15 cellular contexts compared by ENCODE assay signal in the genomic region with DNA sequence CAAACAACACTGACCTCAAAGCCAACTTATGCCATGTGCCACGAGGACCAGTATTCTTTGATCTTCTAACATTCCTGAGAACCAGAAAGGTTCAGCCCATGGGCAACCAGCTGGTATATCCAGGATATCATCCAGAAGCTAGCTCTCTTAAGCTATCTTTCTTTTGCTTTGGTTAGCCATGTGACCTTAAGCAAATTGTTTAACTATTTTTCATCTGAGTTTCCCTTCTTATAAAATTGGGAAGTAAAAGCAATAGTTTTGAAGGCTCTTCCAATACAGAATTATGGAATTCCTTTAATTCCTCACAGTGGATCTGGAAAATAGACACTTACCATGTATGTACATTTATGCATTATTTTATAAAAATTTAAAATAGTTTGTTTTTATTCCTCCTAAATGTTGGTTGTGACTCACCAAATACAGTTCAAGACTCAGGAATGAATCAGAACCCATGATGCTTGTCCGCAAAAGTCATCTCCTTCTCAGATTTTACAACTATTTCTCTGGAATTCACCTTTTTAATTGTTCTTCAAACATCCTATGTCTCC.
DNase-seq lines count a peak whose midpoint lies in the region; ATAC-seq and TF ChIP-seq lines count a peak whose summit lies in the region.
"Had no signal": no experiment of that assay in that cellular context is flagged by ENCODE, and none has a peak within 500 bp of the region (broad histone marks: within the 10 kb centered on the region; RNA-seq: fewer than 3 reads in every experiment).

No MANE protein-coding gene starts in this region.

- H3K4me3 ChIP-seq in adipocyte (ENCODE audit: low read length) (no peak overlapping the region), fibroblast of pulmonary artery (replicated peaks; ENCODE audit: low read depth, low read length) (no peak overlapping the region), mucosa of descending colon (no peak overlapping the region)
- H3K4me3 ChIP-seq: left ventricle myocardium inferior, thoracic aorta had no signal

- no peak overlapping the region for H3K4me3 Mint-ChIP-seq in stimulated activated effector memory CD8-positive, alpha-beta T cell treated with anti-CD3 and anti-CD28 coated beads, Interleukin-12 subunit alpha, Interleukin-12 subunit beta, amount 100 ng/mL, for 72 hours
- H3K4me3 Mint-ChIP-seq: activated naive CD4-positive, alpha-beta T cell treated with anti-CD3 and anti-CD28 coated beads for 36 hours; neural crest cell had no signal

- H3K4me1 ChIP-seq in adipocyte (ENCODE audit: control insufficient read depth, insufficient read depth, low read length) (peaks cover 43% of the 10 kb centered on the region), mucosa of descending colon (ENCODE audit: low read depth) (no peaks in the 10 kb centered on the region)

- intact Hi-C loops in mucosa of descending colon (cut with DNase I, micrococcal nuclease): no loop called here

- H3K36me3 ChIP-seq in adipocyte (ENCODE audit: control insufficient read depth, insufficient read depth, low read length, severe bottlenecking): no peaks in the 10 kb centered on the region
- no peaks in the 10 kb centered on the region for H3K36me3 ChIP-seq in mucosa of descending colon (ENCODE audit: low read depth)
- H3K36me3 ChIP-seq: left ventricle myocardium inferior, thoracic aorta had no signal

- CTCF ChIA-PET in HEK293T (lab: Yijun Ruan, JAX): interaction anchor here (0.6 kb wide), 1 partner anchor 1319 kb away, joined by 4 read pairs; no protein-coding TSS in a partner anchor

- H3K9me3 ChIP-seq in adipocyte (ENCODE audit: control insufficient read depth, low read length) (no peaks in the 10 kb centered on the region), mucosa of descending colon (no peaks in the 10 kb centered on the region)
- H3K9me3 ChIP-seq: thoracic aorta had no signal

- H3K36me3 Mint-ChIP-seq in stimulated activated effector memory CD8-positive, alpha-beta T cell treated with anti-CD3 and anti-CD28 coated beads, Interleukin-12 subunit alpha, Interleukin-12 subunit beta, amount 100 ng/mL, for 72 hours: peaks cover 58% of the 10 kb centered on the region

- ATAC-seq in stimulated activated effector memory CD8-positive, alpha-beta T cell treated with anti-CD3 and anti-CD28 coated beads, Interleukin-12 subunit alpha, Interleukin-12 subunit beta, amount 100 ng/mL, for 72 hours: peak; percentile 34
- ATAC-seq in mucosa of descending colon: no peak
- ATAC-seq: Panc1 had no signal

- H3K4me1 Mint-ChIP-seq in stimulated activated effector memory CD8-positive, alpha-beta T cell treated with anti-CD3 and anti-CD28 coated beads, Interleukin-12 subunit alpha, Interleukin-12 subunit beta, amount 100 ng/mL, for 72 hours: peaks cover 41% of the 10 kb centered on the region

- H3K27me3 ChIP-seq in adipocyte (replicated peaks; ENCODE audit: control insufficient read depth, insufficient read depth, low read length): no peaks in the 10 kb centered on the region

- peak overlapping the region; percentile 92 for H3K27ac Mint-ChIP-seq in stimulated activated effector memory CD8-positive, alpha-beta T cell treated with anti-CD3 and anti-CD28 coated beads, Interleukin-12 subunit alpha, Interleukin-12 subunit beta, amount 100 ng/mL, for 72 hours
- H3K27ac Mint-ChIP-seq: activated naive CD4-positive, alpha-beta T cell treated with anti-CD3 and anti-CD28 coated beads for 36 hours had no signal

- H3K9ac ChIP-seq in adipocyte (ENCODE audit: low read length): no peak overlapping the region

- DNase-seq in HCEC 1CT (peak; percentile 88), adipocyte (ENCODE audit: low read depth) (peak; percentile 63), fibroblast of pulmonary artery (ENCODE audit: low read depth) (peak; percentile 46), HEK293T (ENCODE audit: extremely low spot score) (no peak), mucosa of descending colon (no peak)
- no peak for DNase-seq in stimulated activated effector memory CD8-positive, alpha-beta T cell treated with anti-CD3 and anti-CD28 coated beads, Interleukin-12 subunit alpha, Interleukin-12 subunit beta, amount 100 ng/mL, for 72 hours (ENCODE audit: low spot score in 2 of 2)
- DNase-seq in stimulated activated CD4-positive, alpha-beta T cell treated with anti-CD3 and anti-CD28 coated beads, Interleukin-2, amount 100 ng/mL, for 24 hours: no peak
- DNase-seq: activated naive CD4-positive, alpha-beta T cell treated with anti-CD3 and anti-CD28 coated beads for 36 hours; cortex of kidney; head of caudate nucleus; left ventricle myocardium inferior; NCI-H2227 treated with DMSO at 0.1 percent for 48 hours had no signal

- TF ChIP-seq CTCF in fibroblast of pulmonary artery (IDR thresholded peaks at IDR 0.05; ENCODE audit: low read length, missing control alignments) (no peak), mucosa of descending colon (IDR thresholded peaks at IDR 0.05) (no peak)

- peaks cover 3% of the 10 kb centered on the region for H3K9me3 Mint-ChIP-seq in stimulated activated effector memory CD8-positive, alpha-beta T cell treated with anti-CD3 and anti-CD28 coated beads, Interleukin-12 subunit alpha, Interleukin-12 subunit beta, amount 100 ng/mL, for 72 hours
- H3K9me3 Mint-ChIP-seq: activated naive CD4-positive, alpha-beta T cell treated with anti-CD3 and anti-CD28 coated beads for 36 hours had no signal

- POLR2A ChIA-PET in HEK293T (lab: Yijun Ruan, JAX): no interaction called here

TF ChIP-seq in HEK293T, 16 proteins besides CTCF, POLR2A, EP300 and RAD21:
- TF ChIP-seq SUZ12 (IDR thresholded peaks at IDR 0.05): no peak
- no peak for TF ChIP-seq SP1 (IDR thresholded peaks at IDR 0.05)
- TF ChIP-seq FOXM1 (IDR thresholded peaks at IDR 0.05; ENCODE audit: borderline replicate concordance): no peak
- no peak for TF ChIP-seq BHLHE40 (IDR thresholded peaks at IDR 0.05; ENCODE audit: borderline replicate concordance)
- no peak for TF ChIP-seq ARNT (IDR thresholded peaks at IDR 0.05)
- TF ChIP-seq TARDBP (IDR thresholded peaks at IDR 0.05): no peak
- no peak for TF ChIP-seq LEF1 (IDR thresholded peaks at IDR 0.05; ENCODE audit: borderline replicate concordance)
- TF ChIP-seq NFRKB (IDR thresholded peaks at IDR 0.05): no peak
- no peak for TF ChIP-seq ZNF384 (IDR thresholded peaks at IDR 0.05)
- no peak for TF ChIP-seq ELF4 (IDR thresholded peaks at IDR 0.05)
- TF ChIP-seq HDGF (IDR thresholded peaks at IDR 0.05; ENCODE audit: borderline replicate concordance): no peak
- TF ChIP-seq, protein P1, sequence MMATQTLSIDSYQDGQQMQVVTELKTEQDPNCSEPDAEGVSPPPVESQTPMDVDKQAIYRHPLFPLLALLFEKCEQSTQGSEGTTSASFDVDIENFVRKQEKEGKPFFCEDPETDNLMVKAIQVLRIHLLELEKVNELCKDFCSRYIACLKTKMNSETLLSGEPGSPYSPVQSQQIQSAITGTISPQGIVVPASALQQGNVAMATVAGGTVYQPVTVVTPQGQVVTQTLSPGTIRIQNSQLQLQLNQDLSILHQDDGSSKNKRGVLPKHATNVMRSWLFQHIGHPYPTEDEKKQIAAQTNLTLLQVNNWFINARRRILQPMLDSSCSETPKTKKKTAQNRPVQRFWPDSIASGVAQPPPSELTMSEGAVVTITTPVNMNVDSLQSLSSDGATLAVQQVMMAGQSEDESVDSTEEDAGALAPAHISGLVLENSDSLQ (IDR thresholded peaks at IDR 0.05): no peak
- no peak for TF ChIP-seq CTBP1 (IDR thresholded peaks at IDR 0.05; ENCODE audit: borderline replicate concordance)
- TF ChIP-seq FOXK2 (IDR thresholded peaks at IDR 0.05): no peak

Comparison
In these comparisons a context has a peak if more than half of its experiments do, and no peak if none do; other contexts are left out.
1. DNase-seq: peak in HCEC 1CT (single experiment), adipocyte (single experiment) and fibroblast of pulmonary artery (single experiment); none in stimulated activated effector memory CD8-positive, alpha-beta T cell treated with anti-CD3 and anti-CD28 coated beads, Interleukin-12 subunit alpha, Interleukin-12 subunit beta, amount 100 ng/mL, for 72 hours (0 of 2), HEK293T (single experiment), stimulated activated CD4-positive, alpha-beta T cell treated with anti-CD3 and anti-CD28 coated beads, Interleukin-2, amount 100 ng/mL, for 24 hours (0 of 2) and mucosa of descending colon (0 of 3).